8 cellular contexts compared by ENCODE assay signal in genomic region chr7:151339651-151340377, GRCh38. TPM values are rescaled to one million over a fixed set of nuclear protein-coding genes. Genes with fewer than 3 reads are reported as not detected.
DNase-seq lines count a peak whose midpoint lies in the region; ATAC-seq lines count a peak whose summit lies in the region.

No MANE protein-coding gene starts in this region.

- peak overlapping the region; percentile 32 for H3K27ac Mint-ChIP-seq in T-helper 17 cell
- H3K27ac Mint-ChIP-seq in stimulated activated memory B cell treated with anti-CD40 and anti-IgM and Interleukin-4, amounts not matched to agents 10 μg/mL and 1 μg/mL and 100 μg/mL, for 72 hours, result peak overlapping the region; percentile 88

- peak; percentile 30 to 36 for ATAC-seq in activated CD4-positive, CD25-positive, alpha-beta regulatory T cell treated with anti-CD3 and anti-CD28 coated beads, Interleukin-2, amount 50 U/mL, for 24 hours
- ATAC-seq in HG03095 (IDR thresholded peaks at IDR 0.05; ENCODE audit: unreplicated experiment), result peak; percentile 44
- ATAC-seq in T-helper 17 cell, result no peak
- ATAC-seq in stimulated activated memory B cell treated with anti-CD40 and anti-IgM and Interleukin-4, amounts not matched to agents 10 μg/mL and 1 μg/mL and 100 μg/mL, for 72 hours, result peak; percentile 52
- no peak for ATAC-seq in GM21528 (IDR thresholded peaks at IDR 0.05; ENCODE audit: low FRiP score, unreplicated experiment)

- H3K4me3 Mint-ChIP-seq in T-helper 17 cell, result peak overlapping the region; percentile 47
- peak overlapping the region; percentile 49 for H3K4me3 Mint-ChIP-seq in stimulated activated memory B cell treated with anti-CD40 and anti-IgM and Interleukin-4, amounts not matched to agents 10 μg/mL and 1 μg/mL and 100 μg/mL, for 72 hours

- no peaks in the 10 kb centered on the region for H3K36me3 Mint-ChIP-seq in T-helper 17 cell (ENCODE audit: low read depth)
- H3K36me3 Mint-ChIP-seq in stimulated activated memory B cell treated with anti-CD40 and anti-IgM and Interleukin-4, amounts not matched to agents 10 μg/mL and 1 μg/mL and 100 μg/mL, for 72 hours, result peaks cover 10% of the 10 kb centered on the region

- H3K9me3 Mint-ChIP-seq in stimulated activated memory B cell treated with anti-CD40 and anti-IgM and Interleukin-4, amounts not matched to agents 10 μg/mL and 1 μg/mL and 100 μg/mL, for 72 hours, result peaks cover 2% of the 10 kb centered on the region

- H3K4me1 Mint-ChIP-seq in T-helper 17 cell, result peaks cover 11% of the 10 kb centered on the region
- peaks cover 53% of the 10 kb centered on the region for H3K4me1 Mint-ChIP-seq in stimulated activated memory B cell treated with anti-CD40 and anti-IgM and Interleukin-4, amounts not matched to agents 10 μg/mL and 1 μg/mL and 100 μg/mL, for 72 hours

- no peaks in the 10 kb centered on the region for H3K9me3 ChIP-seq in T-helper 17 cell (ENCODE audit: control insufficient read depth, low read length, poor library complexity, severe bottlenecking)

- H3K27me3 Mint-ChIP-seq in T-helper 17 cell, result no peaks in the 10 kb centered on the region
- H3K27me3 Mint-ChIP-seq in stimulated activated memory B cell treated with anti-CD40 and anti-IgM and Interleukin-4, amounts not matched to agents 10 μg/mL and 1 μg/mL and 100 μg/mL, for 72 hours, result no peaks in the 10 kb centered on the region

- DNase-seq in activated CD4-positive, CD25-positive, alpha-beta regulatory T cell (lab: John Stamatoyannopoulos, UW), result no peak
- DNase-seq in T-helper 17 cell (no peak), mucosa of gallbladder (ENCODE audit: low spot score) (no peak)
- no peak for DNase-seq in stimulated activated CD4-positive, alpha-beta T cell treated with anti-CD3 and anti-CD28 coated beads, Interleukin-2, amount 100 ng/mL, for 24 hours

RNA-seq across cellular contexts. Expression of gene NUB1, which starts 1.8 kb away (rescaled TPM):
- total RNA-seq in T-helper 17 cell (10 to 100 TPM; 71.9 to 87.2 TPM), mucosa of gallbladder (52.4 TPM)

Comparison
In these comparisons a context has a peak if more than half of its experiments do, and no peak if none do; other contexts are left out.
1. ATAC-seq: peak in activated CD4-positive, CD25-positive, alpha-beta regulatory T cell treated with anti-CD3 and anti-CD28 coated beads, Interleukin-2, amount 50 U/mL, for 24 hours (2 of 2), HG03095 (single experiment) and stimulated activated memory B cell treated with anti-CD40 and anti-IgM and Interleukin-4, amounts not matched to agents 10 μg/mL and 1 μg/mL and 100 μg/mL, for 72 hours (single experiment); none in T-helper 17 cell (single experiment) and GM21528 (single experiment).